In genomic region chr14:65824285-65824977, GRCh38 we compare ENCODE assay signal across 8 cellular contexts.
DNase-seq lines count a peak whose midpoint lies in the region; ATAC-seq and TF ChIP-seq lines count a peak whose summit lies in the region.

No MANE protein-coding gene starts in this region.

- H3K4me1 ChIP-seq in naive thymus-derived CD4-positive, alpha-beta T cell (ENCODE audit: control insufficient read depth in 2 of 2, insufficient read depth in 2 of 2, low read length in 2 of 2): peaks cover 6 to 8% of the 10 kb centered on the region in 2 donors

- H3K27me3 ChIP-seq in naive thymus-derived CD4-positive, alpha-beta T cell (ENCODE audit: control insufficient read depth in 2 of 2, insufficient read depth in 2 of 2, low read length in 2 of 2): no peaks in the 10 kb centered on the region

- H3K4me1 Mint-ChIP-seq in activated CD8-positive, alpha-beta T cell treated with anti-CD3 and anti-CD28 coated beads for 36 hours (ENCODE audit: low read depth): peaks cover 7% of the 10 kb centered on the region
- H3K4me1 Mint-ChIP-seq in endothelial cell (ENCODE audit: unreplicated experiment): no peaks in the 10 kb centered on the region
- peaks cover 3 to 33% (median 14%) of the 10 kb centered on the region in 7 donors for H3K4me1 Mint-ChIP-seq in naive thymus-derived CD4-positive, alpha-beta T cell

- H3K36me3 ChIP-seq in naive thymus-derived CD4-positive, alpha-beta T cell (ENCODE audit: control insufficient read depth in 2 of 3, insufficient read depth in 3 of 3, low read length in 3 of 3): no peaks in the 10 kb centered on the region

- DNase-seq in SHP77 (lab: John Stamatoyannopoulos, UW) (peak; percentile 35), SHP77 treated with DMSO at 0.1 percent for 48 hours (lab: John Stamatoyannopoulos, UW) (no peak), NCI-H748 treated with DMSO at 0.1 percent for 48 hours (lab: John Stamatoyannopoulos, UW) (peak; percentile 70), endothelial cell (ENCODE audit: low spot score) (peak; percentile 65)
- DNase-seq in activated CD8-positive, alpha-beta T cell treated with anti-CD3 and anti-CD28 coated beads for 36 hours: peak; percentile 68
- peak in 8 of 9 donors; percentile 38 to 71 (median 60) for DNase-seq in naive thymus-derived CD4-positive, alpha-beta T cell
- DNase-seq in stimulated activated naive CD4-positive, alpha-beta T cell treated with Interleukin-2 at 50 U/mL for 16 hours (lab: John Stamatoyannopoulos, UW): peak; percentile 15

- H3K4me3 Mint-ChIP-seq in activated CD8-positive, alpha-beta T cell treated with anti-CD3 and anti-CD28 coated beads for 36 hours: no peak overlapping the region
- no peak overlapping the region for H3K4me3 Mint-ChIP-seq in endothelial cell (ENCODE audit: unreplicated experiment)
- H3K4me3 Mint-ChIP-seq in naive thymus-derived CD4-positive, alpha-beta T cell: peak overlapping the region in 1 of 10 donors; percentile 39

- POLR2A ChIA-PET in activated CD8-positive, alpha-beta T cell treated with anti-CD3 and anti-CD28 coated beads for 36 hours (lab: Charles Lee): interaction anchor here (0.7 to 1.4 kb wide), 4 partner anchors 135 to 661 kb away, joined by 3 to 4 read pairs (median 3); no protein-coding TSS in a partner anchor
- POLR2A ChIA-PET in naive thymus-derived CD4-positive, alpha-beta T cell (lab: Charles Lee): interaction anchor here (0.6 to 2.7 kb wide), 4 partner anchors 9 to 116 kb away, joined by 3 to 18 read pairs (median 4); no protein-coding TSS in a partner anchor

- H3K27me3 Mint-ChIP-seq in activated CD8-positive, alpha-beta T cell treated with anti-CD3 and anti-CD28 coated beads for 36 hours: no peaks in the 10 kb centered on the region
- peaks cover 2% of the 10 kb centered on the region for H3K27me3 Mint-ChIP-seq in endothelial cell (ENCODE audit: unreplicated experiment)
- H3K27me3 Mint-ChIP-seq in naive thymus-derived CD4-positive, alpha-beta T cell: peaks cover 0 to 7% (median 0%) of the 10 kb centered on the region in 5 donors

- H3K27ac ChIP-seq in naive thymus-derived CD4-positive, alpha-beta T cell (ENCODE audit: low read depth, low read length): no peak overlapping the region

- no peak overlapping the region for H3K4me3 ChIP-seq in naive thymus-derived CD4-positive, alpha-beta T cell (ENCODE audit: low read length)

- H3K27ac Mint-ChIP-seq in activated CD8-positive, alpha-beta T cell treated with anti-CD3 and anti-CD28 coated beads for 36 hours: no peak overlapping the region
- H3K27ac Mint-ChIP-seq in endothelial cell (ENCODE audit: unreplicated experiment): no peak overlapping the region
- H3K27ac Mint-ChIP-seq in naive thymus-derived CD4-positive, alpha-beta T cell: peak overlapping the region in 3 of 9 donors; percentile 0 to 66 (median 66)

- peak; percentile 88 for TF ChIP-seq CTCF in activated CD8-positive, alpha-beta T cell treated with anti-CD3 and anti-CD28 coated beads for 36 hours (IDR thresholded peaks at IDR 0.05)
- peak; percentile 91 for TF ChIP-seq CTCF in endothelial cell (IDR thresholded peaks at IDR 0.05; ENCODE audit: unreplicated experiment)

- no peaks in the 10 kb centered on the region for H3K36me3 Mint-ChIP-seq in activated CD8-positive, alpha-beta T cell treated with anti-CD3 and anti-CD28 coated beads for 36 hours (ENCODE audit: low read depth)
- H3K36me3 Mint-ChIP-seq in endothelial cell (ENCODE audit: low read depth, unreplicated experiment): no peaks in the 10 kb centered on the region
- H3K36me3 Mint-ChIP-seq in naive thymus-derived CD4-positive, alpha-beta T cell: peaks cover 0 to 10% (median 0%) of the 10 kb centered on the region in 5 donors

- H3K9me3 Mint-ChIP-seq in activated CD8-positive, alpha-beta T cell treated with anti-CD3 and anti-CD28 coated beads for 36 hours: no peaks in the 10 kb centered on the region
- no peaks in the 10 kb centered on the region for H3K9me3 Mint-ChIP-seq in endothelial cell (ENCODE audit: unreplicated experiment)
- H3K9me3 Mint-ChIP-seq in naive thymus-derived CD4-positive, alpha-beta T cell: peaks cover 0 to 2% (median 0%) of the 10 kb centered on the region in 11 donors

- ATAC-seq in HG03457 (IDR thresholded peaks at IDR 0.05; ENCODE audit: unreplicated experiment): peak; percentile 57
- peak; percentile 98 for ATAC-seq in activated CD8-positive, alpha-beta T cell treated with anti-CD3 and anti-CD28 coated beads for 36 hours
- peak; percentile 93 for ATAC-seq in naive thymus-derived CD4-positive, alpha-beta T cell

- no peaks in the 10 kb centered on the region for H3K9me3 ChIP-seq in naive thymus-derived CD4-positive, alpha-beta T cell (ENCODE audit: control insufficient read depth in 2 of 3, low read length in 3 of 3)

- CTCF ChIA-PET in activated CD8-positive, alpha-beta T cell treated with anti-CD3 and anti-CD28 coated beads for 36 hours (lab: Charles Lee): interaction anchor here (0.6 to 8.6 kb wide), 74 partner anchors 9 to 680 kb away, joined by 3 to 98 read pairs (median 4); partner anchors contain the start of gene FUT8
- CTCF ChIA-PET in naive thymus-derived CD4-positive, alpha-beta T cell (lab: Charles Lee): interaction anchor here (0.5 to 4.8 kb wide), 40 partner anchors 9 to 659 kb away, joined by 3 to 39 read pairs (median 4); no protein-coding TSS in a partner anchor

- intact Hi-C loops in activated CD8-positive, alpha-beta T cell treated with anti-CD3 and anti-CD28 coated beads for 36 hours (cut with micrococcal nuclease): loop anchor here (2.0 to 5.0 kb wide), 2 partner anchors 407 to 660 kb away; no protein-coding TSS in a partner anchor
- intact Hi-C loops in naive thymus-derived CD4-positive, alpha-beta T cell (cut with micrococcal nuclease): loop anchor here (1.0 to 5.0 kb wide), 11 partner anchors 23 to 660 kb away; no protein-coding TSS in a partner anchor
